ENCODE assay signal across 8 cellular contexts in genomic region chr13:43785681-43786471, GRCh38. TPM values are rescaled to one million over a fixed set of nuclear protein-coding genes. Genes with fewer than 3 reads are reported as not detected.
DNase-seq lines count a peak whose midpoint lies in the region; ATAC-seq and TF ChIP-seq lines count a peak whose summit lies in the region.

No MANE protein-coding gene starts in this region.

- H3K27me3 Mint-ChIP-seq in activated T-cell treated with anti-CD3 and anti-CD28 coated beads, Interleukin-2, amount 50 U/mL, for 4 hours (ENCODE audit: low read depth), result peaks cover 34% of the 10 kb centered on the region

- peaks cover 6% of the 10 kb centered on the region for H3K4me1 ChIP-seq in muscle layer of colon (ENCODE audit: insufficient read depth, low read length)
- H3K4me1 ChIP-seq in transverse colon, result peaks cover 0 to 29% (median 21%) of the 10 kb centered on the region in 4 donors

- peak; percentile 2 for DNase-seq in SIG-M5 treated with dmso at 0.1 percent for 504 hours (lab: John Stamatoyannopoulos, UW; ENCODE audit: unreplicated experiment)
- DNase-seq in SIG-M5 (lab: John Stamatoyannopoulos, UW), result no peak
- peak; percentile 66 for DNase-seq in NCI-H146 treated with DMSO at 0.1 percent for 48 hours (lab: John Stamatoyannopoulos, UW; ENCODE audit: unreplicated experiment)
- no peak for DNase-seq in activated T-cell treated with anti-CD3 and anti-CD28 coated beads, Interleukin-2, amount 50 U/mL, for 4 hours
- DNase-seq in fibroblast of pulmonary artery (ENCODE audit: low read depth), result peak; percentile 82
- DNase-seq in transverse colon, result peak; percentile 69

- H3K9ac ChIP-seq in muscle layer of colon (ENCODE audit: low read length), result no peak overlapping the region

- intact Hi-C loops in transverse colon (cut with DNase I; ENCODE audit: low total_unique reads), result no loop called here

- H3K4me3 ChIP-seq in fibroblast of pulmonary artery (replicated peaks; ENCODE audit: low read depth, low read length) (peak overlapping the region; percentile 65), muscle layer of colon (ENCODE audit: low read depth in 1 of 2, low read length in 2 of 2) (peak overlapping the region; percentile 66 to 86), transverse colon (peak overlapping the region; percentile 49 to 81 (median 64))

- ATAC-seq in activated T-cell treated with anti-CD3 and anti-CD28 coated beads, Interleukin-2, amount 50 U/mL, for 4 hours, result peak; percentile 50 to 53
- no peak for ATAC-seq in HG02870 (IDR thresholded peaks at IDR 0.05; ENCODE audit: unreplicated experiment)

- H3K9me3 Mint-ChIP-seq in activated T-cell treated with anti-CD3 and anti-CD28 coated beads, Interleukin-2, amount 50 U/mL, for 4 hours, result no peaks in the 10 kb centered on the region

- no peak for TF ChIP-seq EP300 in transverse colon (IDR thresholded peaks at IDR 0.05; ENCODE audit: low read depth)

- in situ Hi-C loops in transverse colon (cut with MboI; ENCODE audit: low pct_ligation_motif_present in 1 of 4, low pct_unique_long_range_greater_than_20kb in 1 of 4, low sequenced_read_pairs in 3 of 4), result loop anchor here (25.0 kb wide), 1 partner anchor 699 kb away; no protein-coding TSS in a partner anchor

- TF ChIP-seq POLR2A in transverse colon (IDR thresholded peaks at IDR 0.05), result no peak

- TF ChIP-seq CTCF in fibroblast of pulmonary artery (IDR thresholded peaks at IDR 0.05; ENCODE audit: low read length, missing control alignments) (no peak), transverse colon (IDR thresholded peaks at IDR 0.05) (no peak)

- peak overlapping the region; percentile 80 for H3K4me3 Mint-ChIP-seq in activated T-cell treated with anti-CD3 and anti-CD28 coated beads, Interleukin-2, amount 50 U/mL, for 4 hours

- H3K27ac ChIP-seq in muscle layer of colon (ENCODE audit: low read depth, low read length), result peak overlapping the region; percentile 77
- peak overlapping the region; percentile 80 to 92 (median 85) for H3K27ac ChIP-seq in transverse colon

- H3K36me3 ChIP-seq in muscle layer of colon (ENCODE audit: insufficient read depth, low read length) (no peaks in the 10 kb centered on the region), transverse colon (no peaks in the 10 kb centered on the region)

- no peaks in the 10 kb centered on the region for H3K36me3 Mint-ChIP-seq in activated T-cell treated with anti-CD3 and anti-CD28 coated beads, Interleukin-2, amount 50 U/mL, for 4 hours (ENCODE audit: insufficient read depth)

- 2 to 3% methylated on average over 9 to 73 of the region's 75 CpGs for WGBS in transverse colon (ENCODE audit: low coverage in 1 of 2), 2 donors

- no peaks in the 10 kb centered on the region for H3K27me3 ChIP-seq in muscle layer of colon (ENCODE audit: control insufficient read depth in 1 of 2, insufficient read depth in 2 of 2, low read length in 2 of 2)
- peaks cover 41% of the 10 kb centered on the region for H3K27me3 ChIP-seq in transverse colon

- H3K9me3 ChIP-seq in muscle layer of colon (ENCODE audit: low read length) (no peaks in the 10 kb centered on the region), transverse colon (no peaks in the 10 kb centered on the region)

- peaks cover 16% of the 10 kb centered on the region for H3K4me1 Mint-ChIP-seq in activated T-cell treated with anti-CD3 and anti-CD28 coated beads, Interleukin-2, amount 50 U/mL, for 4 hours (ENCODE audit: low read depth)

RNA-seq across cellular contexts. Expression of gene ENOX1, which starts 0.9 kb away (rescaled TPM):
- under 1 TPM in 1 of 3 donors, not detected in 2; 0.14 TPM for total RNA-seq in activated T-cell treated with anti-CD3 and anti-CD28 coated beads, Interleukin-2, amount 50 U/mL, for 4 hours
- 1 to 10 TPM; 1.5 to 6.4 (median 2.2) TPM for total RNA-seq in transverse colon

Comparison
In these comparisons a context has a peak if more than half of its experiments do, and no peak if none do; other contexts are left out.
1. DNase-seq: peak in SIG-M5 treated with dmso at 0.1 percent for 504 hours (single experiment), NCI-H146 treated with DMSO at 0.1 percent for 48 hours (single experiment), fibroblast of pulmonary artery (single experiment) and transverse colon (single experiment); none in SIG-M5 (single experiment) and activated T-cell treated with anti-CD3 and anti-CD28 coated beads, Interleukin-2, amount 50 U/mL, for 4 hours (single experiment).
2. Peak in every context shown above with its lines, with median percentiles within 50 percentile points of each other: H3K4me3 ChIP-seq.